22 cellular contexts compared by ENCODE assay signal in genomic region chr15:78311292-78311691, GRCh38. TPM values are rescaled to one million over a fixed set of nuclear protein-coding genes. Genes with fewer than 3 reads are reported as not detected.
DNase-seq lines count a peak whose midpoint lies in the region; ATAC-seq, FAIRE-seq and TF ChIP-seq lines count a peak whose summit lies in the region.
"Had no signal": no experiment of that assay in that cellular context is flagged by ENCODE, and none has a peak within 500 bp of the region (broad histone marks: within the 10 kb centered on the region; RNA-seq: fewer than 3 reads in every experiment).

No MANE protein-coding gene starts in this region.

- no peak overlapping the region for H3K23ac ChIP-seq in H1 (ENCODE audit: insufficient read length)

- POLR2A ChIA-PET in H1 (lab: Charles Lee; ENCODE audit: partially characterized antibody), result interaction anchor here (1.2 to 1.7 kb wide), 4 partner anchors 28 to 128 kb away, joined by 3 to 11 read pairs (median 4); partner anchors contain the start of gene CRABP1

- no peak overlapping the region for H2BK15ac ChIP-seq in H1 (ENCODE audit: low read length)

- H3K9ac ChIP-seq in OCI-LY3 (ENCODE audit: low read length) (no peak overlapping the region), H1 (replicated peaks in 1 of 4; ENCODE audit: extremely low read depth in 1 of 4, low read depth in 3 of 4, low read length in 3 of 4) (no peak overlapping the region)

- H3K27ac ChIP-seq in OCI-LY3 (ENCODE audit: low read length) (no peak overlapping the region), H1 (ENCODE audit: low read depth, low read length) (no peak overlapping the region), pancreas (no peak overlapping the region), left ventricle myocardium inferior (replicated peaks) (no peak overlapping the region)

- H3K56ac ChIP-seq in H1 (replicated peaks; ENCODE audit: insufficient read length, low read depth, low read length), result no peak overlapping the region

- no peak overlapping the region for H3K4ac ChIP-seq in H1 (replicated peaks; ENCODE audit: insufficient read length, low read depth, low read length)

- H3K27me3 ChIP-seq in OCI-LY3 (ENCODE audit: low read depth, low read length) (no peaks in the 10 kb centered on the region), H1 (replicated peaks in 1 of 4; ENCODE audit: control insufficient read depth in 3 of 4, extremely low read depth in 1 of 4, insufficient read depth in 3 of 4, low read length in 3 of 4) (no peaks in the 10 kb centered on the region), pancreas (no peaks in the 10 kb centered on the region), left ventricle myocardium inferior (ENCODE audit: low read depth) (peaks cover 43% of the 10 kb centered on the region)
- H3K27me3 ChIP-seq: BE2C had no signal

- H3K36me3 ChIP-seq in OCI-LY3 (replicated peaks; ENCODE audit: low read depth, low read length) (no peaks in the 10 kb centered on the region), H1 (ENCODE audit: control insufficient read depth in 2 of 4, insufficient read depth in 4 of 4, low read length in 3 of 4) (no peaks in the 10 kb centered on the region), pancreas (no peaks in the 10 kb centered on the region), left ventricle myocardium inferior (no peaks in the 10 kb centered on the region)
- H3K36me3 ChIP-seq: BE2C had no signal

- TF ChIP-seq POLR2A in H1 (IDR thresholded peaks at IDR 0.05; ENCODE audit: control extremely low read depth in 1 of 2, low read depth in 2 of 2, low read length in 2 of 2), result no peak

- no peaks in the 10 kb centered on the region for H3K79me1 ChIP-seq in H1 (ENCODE audit: low read depth, low read length)

- H2AFZ ChIP-seq in OCI-LY3 (ENCODE audit: low read depth, low read length) (0 out of 2 replicates have a peak overlapping the region, but pooled peaks have one; percentile 34), H1 (ENCODE audit: low read length) (0 out of 2 replicates have a peak overlapping the region, but pooled peaks have one; percentile 47)
- H2AFZ ChIP-seq: GM23338 had no signal

- CTCF ChIA-PET in H1 (lab: Charles Lee; ENCODE audit: partially characterized antibody), result interaction anchor here (0.7 to 13.0 kb wide), 15 partner anchors 11 to 440 kb away, joined by 3 to 173 read pairs (median 4); partner anchors contain the start of gene CRABP1

- H3K23me2 ChIP-seq in H1 (ENCODE audit: low read depth, low read length), result no peaks in the 10 kb centered on the region

- H4K20me1 ChIP-seq in OCI-LY3 (ENCODE audit: insufficient read depth, low read length), result no peaks in the 10 kb centered on the region
- no peaks in the 10 kb centered on the region for H4K20me1 ChIP-seq in H1 (replicated peaks in 1 of 2; ENCODE audit: control insufficient read depth in 1 of 2, insufficient read depth in 2 of 2, low read length in 2 of 2)

- H2BK12ac ChIP-seq in H1 (ENCODE audit: low read depth, low read length), result no peak overlapping the region

- FAIRE-seq in H1 (lab: Jason Lieb, UNC) (no peak), pancreas (lab: Jason Lieb, UNC) (no peak)
- FAIRE-seq: A204.1, GM12892, GM18507, HepG2 had no signal

- no peak for TF ChIP-seq EP300 in H1 (IDR thresholded peaks at IDR 0.05; ENCODE audit: borderline replicate concordance in 1 of 2, low read depth in 2 of 2, low read length in 2 of 2)

- H4K5ac ChIP-seq in H1 (ENCODE audit: insufficient read length, low read depth, low read length), result no peak overlapping the region

- no peak for DNase-seq in H1 (ENCODE audit: low read depth in 1 of 2, low spot score in 2 of 2)
- no peak for DNase-seq in pancreas
- DNase-seq in NCI-H1694 (lab: John Stamatoyannopoulos, UW), result no peak
- no peak for DNase-seq in left ventricle myocardium inferior
- DNase-seq: ACHN; BE2C; C1 segment of cervical spinal cord; CD4-positive, CD25-positive, alpha-beta regulatory T cell; COR-L47; DMS 273 treated with DMSO at 0.1 percent for 48 hours; DMS79; GDM1; H7 had no signal

- no peaks in the 10 kb centered on the region for H3K79me2 ChIP-seq in OCI-LY3 (ENCODE audit: low read length)
- no peaks in the 10 kb centered on the region for H3K79me2 ChIP-seq in H1 (ENCODE audit: control insufficient read depth in 1 of 2, insufficient read depth in 2 of 2, low read length in 2 of 2)

- WGBS in H1 (ENCODE audit: extremely low coverage in 1 of 2, insufficient coverage in 1 of 2, insufficient read length in 1 of 2, insufficient replicate concordance in 2 of 2, low coverage in 1 of 2, low lambda C conversion rate in 2 of 2, missing lambda C conversion rate in 1 of 2), 2 experiments, result 65% methylated on average over 3 of the region's 3 CpGs; no CpG with 5 or more reads in 1 of the 2 experiments
- 25 to 31% methylated on average over 3 of the region's 3 CpGs for WGBS in pancreas, 2 donors

- no peak overlapping the region for H3K14ac ChIP-seq in H1 (ENCODE audit: insufficient read length)

- no peak overlapping the region for H4K91ac ChIP-seq in H1 (replicated peaks; ENCODE audit: insufficient read length, low read length)

- H3K9me3 ChIP-seq in OCI-LY3 (ENCODE audit: insufficient read depth, low read length) (no peaks in the 10 kb centered on the region), H1 (ENCODE audit: insufficient read depth in 2 of 2, low read depth in 1 of 2, low read length in 1 of 2) (no peaks in the 10 kb centered on the region), pancreas (no peaks in the 10 kb centered on the region), left ventricle myocardium inferior (replicated peaks) (no peaks in the 10 kb centered on the region)
- H3K9me3 ChIP-seq: BE2C had no signal

- intact Hi-C loops in pancreas (cut with DNase I) (loop anchor here in 2 of 3 donors (5.0 to 10.0 kb wide), 2 partner anchors 111 to 114 kb away; no protein-coding TSS in a partner anchor), left ventricle myocardium inferior (cut with micrococcal nuclease) (no loop called here)

- no peak overlapping the region for H3K18ac ChIP-seq in H1 (ENCODE audit: extremely low read depth, low read length)

- ATAC-seq in pancreas (peak in 3 of 4 donors; percentile 33 to 82 (median 48)), GM18873 (IDR thresholded peaks at IDR 0.05; ENCODE audit: low FRiP score, unreplicated experiment) (no peak)
- ATAC-seq: GM23338, HepG2 had no signal

- TF ChIP-seq CTCF in OCI-LY3 (IDR thresholded peaks at IDR 0.05; ENCODE audit: low read depth, low read length) (no peak), H1 (IDR thresholded peaks at IDR 0.05; ENCODE audit: control extremely low read depth in 1 of 3, insufficient read depth in 1 of 3, low read depth in 1 of 3, low read length in 3 of 3) (no peak), pancreas (IDR thresholded peaks at IDR 0.05) (no peak), left ventricle myocardium inferior (IDR thresholded peaks at IDR 0.05; ENCODE audit: borderline replicate concordance) (no peak)

- no peak overlapping the region for H2BK120ac ChIP-seq in H1 (replicated peaks; ENCODE audit: low read depth, low read length)

- TF ChIP-seq RAD21 in H1 (IDR thresholded peaks at IDR 0.05 in 1 of 2, conservative IDR thresholded peaks at IDR 0.05 in 1 of 2; ENCODE audit: low read depth in 2 of 2, low read length in 2 of 2), result no peak

- H3K4me2 ChIP-seq in OCI-LY3 (ENCODE audit: low read length), result no peak overlapping the region
- H3K4me2 ChIP-seq in H1 (ENCODE audit: insufficient read depth in 1 of 2, low read depth in 2 of 2, low read length in 2 of 2), result no peak overlapping the region
- H3K4me2 ChIP-seq: GM23338 had no signal

- no peak overlapping the region for H2BK20ac ChIP-seq in H1 (ENCODE audit: low read length)

- no peak overlapping the region for H2AK5ac ChIP-seq in H1 (ENCODE audit: low read depth, low read length)

- H3K4me1 ChIP-seq in OCI-LY3 (ENCODE audit: low read length), result peaks cover 20% of the 10 kb centered on the region
- peaks cover 0 to 15% (median 5%) of the 10 kb centered on the region in 4 experiments; a peak in 6 of 7 replicates for H3K4me1 ChIP-seq in H1 (replicated peaks in 1 of 4; ENCODE audit: control insufficient read depth in 3 of 4, insufficient read depth in 4 of 4, low read length in 3 of 4)
- no peaks in the 10 kb centered on the region for H3K4me1 ChIP-seq in pancreas
- peaks cover 2% of the 10 kb centered on the region for H3K4me1 ChIP-seq in left ventricle myocardium inferior

- H3K4me3 ChIP-seq in OCI-LY3 (ENCODE audit: low read length), result no peak overlapping the region
- H3K4me3 ChIP-seq in H1 (ENCODE audit: extremely low read depth in 1 of 4, insufficient read depth in 2 of 4, low read depth in 3 of 4, low read length in 4 of 4), result no peak overlapping the region
- H3K4me3 ChIP-seq in pancreas, result no peak overlapping the region
- no peak overlapping the region for H3K4me3 ChIP-seq in left ventricle myocardium inferior
- H3K4me3 ChIP-seq: GM23338 had no signal

- no peak overlapping the region for H2BK5ac ChIP-seq in H1 (ENCODE audit: low read depth, low read length)

- H4K8ac ChIP-seq in H1 (ENCODE audit: extremely low read depth, insufficient read depth, low read length), result no peak overlapping the region

RNA-seq across cellular contexts. Expression of gene SKIC8, which starts 11.9 kb away (rescaled TPM):
- 44.2 and 44.7 TPM in 2 replicates for total RNA-seq in H1 (2021; fragmentation: NEBNext Ultra II Directional; extraction: Animal tissue kit (Norgen Biotek cat#: 25700))
- polyA plus RNA-seq in H1 (2011; rRNA removed) (42.3 and 77.7 TPM in 2 replicates), pancreas (10 to 100 TPM; 27.2 to 44.6 TPM)
- polyA plus RNA-seq in H1 (2011; cell fraction: cytosol; rRNA removed), result 82.0 TPM
- polyA plus RNA-seq in H1 (2011; cell fraction: nucleus; rRNA removed), result 37.9 TPM
- 58.8 to 64.1 TPM (median 60.1 TPM) in 4 replicates for polyA plus RNA-seq in H1 (2012, experiment 1 of 2)
- polyA plus RNA-seq in H1 (2012, experiment 2 of 2), result 23.9 TPM
- 39.0 TPM for polyA plus RNA-seq in H1 (2013, experiment 1 of 2)
- 37.6 TPM for polyA plus RNA-seq in H1 (2013, experiment 2 of 2)
- 58.5 and 78.2 TPM in 2 replicates for polyA minus RNA-seq in H1 (2011; rRNA and poly(A)+ RNA removed)
- polyA minus RNA-seq in H1 (2011; cell fraction: cytosol; rRNA and poly(A)+ RNA removed), result 44.5 TPM
- polyA minus RNA-seq in H1 (2011; cell fraction: nucleus; rRNA and poly(A)+ RNA removed), result 22.7 TPM
- total RNA-seq in pancreas (10 to 100 TPM; 17.2 to 25.4 (median 19.4) TPM), left ventricle myocardium inferior (24.6 TPM)

RNA-seq across cellular contexts. Expression of gene CRABP1, which starts 28.9 kb away (rescaled TPM):
- 385 and 388 TPM in 2 replicates for total RNA-seq in H1 (2021; fragmentation: NEBNext Ultra II Directional; extraction: Animal tissue kit (Norgen Biotek cat#: 25700))
- polyA plus RNA-seq in H1 (2011; rRNA removed) (600 and 655 TPM in 2 replicates), pancreas (10 to 100 TPM in 1 of 2 donors, not detected in 1; 11.8 TPM)
- 622 TPM for polyA plus RNA-seq in H1 (2011; cell fraction: cytosol; rRNA removed)
- 325 TPM for polyA plus RNA-seq in H1 (2011; cell fraction: nucleus; rRNA removed)
- 523 to 649 TPM (median 571 TPM) in 4 replicates for polyA plus RNA-seq in H1 (2012, experiment 1 of 2)
- polyA plus RNA-seq in H1 (2012, experiment 2 of 2), result 653 TPM
- 321 TPM for polyA plus RNA-seq in H1 (2013, experiment 1 of 2)
- polyA plus RNA-seq in H1 (2013, experiment 2 of 2), result 337 TPM
- 149 and 152 TPM in 2 replicates for polyA minus RNA-seq in H1 (2011; rRNA and poly(A)+ RNA removed)
- 118 TPM for polyA minus RNA-seq in H1 (2011; cell fraction: cytosol; rRNA and poly(A)+ RNA removed)
- polyA minus RNA-seq in H1 (2011; cell fraction: nucleus; rRNA and poly(A)+ RNA removed), result 94.2 TPM
- total RNA-seq in pancreas (under 1 TPM in 4 of 6 donors, not detected in 2; 0.20 to 0.60 (median 0.36) TPM), left ventricle myocardium inferior (not detected)
- total RNA-seq: CD4-positive, CD25-positive, alpha-beta regulatory T cell; CD8-positive, alpha-beta memory T cell; HepG2 had no signal
- polyA plus RNA-seq: CD4-positive, CD25-positive, alpha-beta regulatory T cell; CD8-positive, alpha-beta memory T cell; HepG2; IgD-negative memory B cell had no signal

RNA-seq across cellular contexts. Expression of gene DNAJA4, which starts 46.9 kb away (rescaled TPM):
- total RNA-seq in H1 (2021; fragmentation: NEBNext Ultra II Directional; extraction: Animal tissue kit (Norgen Biotek cat#: 25700)), result 2.5 and 3.6 TPM in 2 replicates
- polyA plus RNA-seq in H1 (2011; rRNA removed) (5.1 and 6.2 TPM in 2 replicates), pancreas (10 to 100 TPM in 1 of 2 donors, 1 to 10 TPM in 1; 5.7 to 16.1 TPM)
- polyA plus RNA-seq in H1 (2011; cell fraction: cytosol; rRNA removed), result 7.2 TPM
- polyA plus RNA-seq in H1 (2011; cell fraction: nucleus; rRNA removed), result 12.6 TPM
- polyA plus RNA-seq in H1 (2012, experiment 1 of 2), result 6.0 to 8.0 TPM (median 6.6 TPM) in 4 replicates
- 0.89 TPM for polyA plus RNA-seq in H1 (2012, experiment 2 of 2)
- 0.83 TPM for polyA plus RNA-seq in H1 (2013, experiment 1 of 2)
- 0.61 TPM for polyA plus RNA-seq in H1 (2013, experiment 2 of 2)
- 6.7 and 6.9 TPM in 2 replicates for polyA minus RNA-seq in H1 (2011; rRNA and poly(A)+ RNA removed)
- polyA minus RNA-seq in H1 (2011; cell fraction: cytosol; rRNA and poly(A)+ RNA removed), result 4.8 TPM
- 10.0 TPM for polyA minus RNA-seq in H1 (2011; cell fraction: nucleus; rRNA and poly(A)+ RNA removed)
- total RNA-seq in pancreas (1 to 10 TPM; 2.3 to 9.0 (median 4.4) TPM), left ventricle myocardium inferior (115 TPM)
- total RNA-seq: HepG2 had no signal
- polyA plus RNA-seq: HepG2 had no signal

Comparison
In these comparisons a context has a peak if more than half of its experiments do, and no peak if none do; other contexts are left out.
1. RNA of gene CRABP1, which starts 28.9 kb away (total RNA-seq): 385 to 388 TPM in H1; 0.20 to 0.60 TPM in pancreas and not detected in left ventricle myocardium inferior (single experiment); every median in the first group is over 100 times any median in the second.
2. RNA of gene DNAJA4, which starts 46.9 kb away (total RNA-seq): 115 TPM in left ventricle myocardium inferior (single experiment); 2.3 to 9.0 TPM in pancreas and 2.5 to 3.6 TPM in H1; every median in the first group is over 10 times any median in the second.